Comparison of ENCODE assay signal across 11 cellular contexts in the genomic region with DNA sequence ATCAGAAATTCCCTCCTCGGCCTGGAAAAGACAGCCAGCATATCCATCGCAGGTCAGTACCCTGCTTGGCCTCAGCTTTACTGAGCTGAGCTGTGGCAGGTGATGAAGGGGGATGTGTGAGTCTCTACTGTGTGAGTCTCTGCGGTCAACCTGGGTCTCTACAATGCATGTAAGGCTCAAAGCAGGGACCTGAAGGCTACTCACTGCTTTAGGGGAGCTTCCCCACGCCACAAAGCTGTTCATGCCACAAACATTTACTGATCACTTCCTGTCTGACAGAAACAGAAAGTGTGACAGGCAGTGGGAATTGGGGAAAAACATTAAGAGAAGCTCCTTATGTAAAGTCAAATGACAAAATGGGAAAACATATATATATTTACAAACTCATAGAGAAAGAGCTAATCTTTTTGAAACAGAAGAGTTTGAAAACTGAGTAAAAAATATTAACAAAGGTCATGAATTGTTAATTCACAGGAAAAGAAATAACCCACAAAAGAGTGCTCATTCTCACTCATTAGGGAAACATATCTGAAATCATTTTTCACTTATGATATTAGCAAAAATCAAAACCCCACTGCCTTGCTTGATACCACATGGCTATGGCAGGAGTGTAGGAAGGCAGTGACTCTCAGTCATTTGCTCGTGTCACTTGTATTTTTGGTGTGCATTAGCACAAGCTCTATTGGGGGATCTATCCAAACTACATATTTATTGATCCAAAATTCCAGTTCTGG. TPM values are rescaled to one million over a fixed set of nuclear protein-coding genes. Genes with fewer than 3 reads are reported as not detected.
DNase-seq lines count a peak whose midpoint lies in the region; ATAC-seq and TF ChIP-seq lines count a peak whose summit lies in the region.
"Had no signal": no experiment of that assay in that cellular context is flagged by ENCODE, and none has a peak within 500 bp of the region (broad histone marks: within the 10 kb centered on the region; RNA-seq: fewer than 3 reads in every experiment).

No MANE protein-coding gene starts in this region.

- ATAC-seq in activated CD4-positive, alpha-beta T cell treated with anti-CD3 and anti-CD28 coated beads for 36 hours: peak; percentile 94
- peak; percentile 68 for ATAC-seq in HG02943 (IDR thresholded peaks at IDR 0.05; ENCODE audit: low read depth, unreplicated experiment)
- ATAC-seq in activated CD8-positive, alpha-beta memory T cell treated with anti-CD3 and anti-CD28 coated beads, Interleukin-2, amount 10 ng/mL, durations not matched to agents 7 days and 5 days: peak; percentile 94

- peaks cover 54% of the 10 kb centered on the region for H3K4me1 Mint-ChIP-seq in activated CD4-positive, alpha-beta T cell treated with anti-CD3 and anti-CD28 coated beads for 36 hours
- H3K4me1 Mint-ChIP-seq in activated CD8-positive, alpha-beta memory T cell treated with anti-CD3 and anti-CD28 coated beads, Interleukin-2, amount 10 ng/mL, durations not matched to agents 7 days and 5 days: peaks cover 49% of the 10 kb centered on the region

- POLR2A ChIA-PET in activated CD4-positive, alpha-beta T cell treated with anti-CD3 and anti-CD28 coated beads for 36 hours (lab: Charles Lee): interaction anchor here (0.6 to 0.7 kb wide), 3 partner anchors 8 to 98 kb away, joined by 3 to 4 read pairs (median 4); no protein-coding TSS in a partner anchor

- peak overlapping the region; percentile 7 for H3K4me3 Mint-ChIP-seq in activated CD4-positive, alpha-beta T cell treated with anti-CD3 and anti-CD28 coated beads for 36 hours
- peak overlapping the region; percentile 43 for H3K4me3 Mint-ChIP-seq in activated CD8-positive, alpha-beta memory T cell treated with anti-CD3 and anti-CD28 coated beads, Interleukin-2, amount 10 ng/mL, durations not matched to agents 7 days and 5 days

- no peak overlapping the region for H3K27ac ChIP-seq in colonic mucosa
- H3K27ac ChIP-seq in GM23248: no peak overlapping the region

- H3K27me3 Mint-ChIP-seq in activated CD4-positive, alpha-beta T cell treated with anti-CD3 and anti-CD28 coated beads for 36 hours: no peaks in the 10 kb centered on the region
- H3K27me3 Mint-ChIP-seq in activated CD8-positive, alpha-beta memory T cell treated with anti-CD3 and anti-CD28 coated beads, Interleukin-2, amount 10 ng/mL, durations not matched to agents 7 days and 5 days: no peaks in the 10 kb centered on the region

- in situ Hi-C loops in GM23248 (cut with MboI): no loop called here

- H3K9ac ChIP-seq in colonic mucosa (ENCODE audit: low read depth in 2 of 2, low read length in 2 of 2) (no peak overlapping the region), GM23248 (no peak overlapping the region)

- H3K4me1 ChIP-seq in colonic mucosa (no peaks in the 10 kb centered on the region), GM23248 (ENCODE audit: insufficient read depth) (peaks cover 11% of the 10 kb centered on the region)

- H3K27me3 ChIP-seq in colonic mucosa: no peaks in the 10 kb centered on the region
- no peaks in the 10 kb centered on the region for H3K27me3 ChIP-seq in GM23248 (replicated peaks; ENCODE audit: insufficient read depth)

- no peaks in the 10 kb centered on the region for H4K20me1 ChIP-seq in GM23248 (ENCODE audit: insufficient read depth)

- H3K36me3 ChIP-seq in colonic mucosa (peaks cover 3% of the 10 kb centered on the region), GM23248 (ENCODE audit: low read depth) (no peaks in the 10 kb centered on the region)

- intact Hi-C loops in activated CD4-positive, alpha-beta T cell treated with anti-CD3 and anti-CD28 coated beads for 36 hours (cut with DNase I, micrococcal nuclease): loop anchor here in 1 of 2 experiments (10.0 kb wide), 1 partner anchor 271 kb away; no protein-coding TSS in a partner anchor
- intact Hi-C loops in colonic mucosa (cut with DNase I): no loop called here

- H3F3A ChIP-seq in GM23248 (ENCODE audit: insufficient read depth): no peaks in the 10 kb centered on the region

- DNase-seq in activated CD4-positive, alpha-beta T cell treated with anti-CD3 and anti-CD28 coated beads for 36 hours: peak; percentile 60
- DNase-seq in activated CD4-positive, alpha-beta T cell treated with anti-CD3 and anti-CD28 coated beads, Interleukin-2, amount 50 U/mL, for 4 hours: no peak
- peak; percentile 78 for DNase-seq in activated CD8-positive, alpha-beta memory T cell treated with anti-CD3 and anti-CD28 coated beads, Interleukin-2, amount 10 ng/mL, durations not matched to agents 7 days and 5 days
- DNase-seq in stimulated activated CD8-positive, alpha-beta memory T cell treated with anti-CD3 and anti-CD28 coated beads, Interleukin-7, amount 100 ng/mL, for 48 hours (ENCODE audit: extremely low read depth in 1 of 2, low read depth in 1 of 2): peak; percentile 15 to 53
- DNase-seq in hypothalamus (lab: John Stamatoyannopoulos, UW) (no peak), colonic mucosa (no peak), GM23248 (no peak)
- DNase-seq: H7, trophoblast cell had no signal

- peak overlapping the region; percentile 78 for H3K27ac Mint-ChIP-seq in activated CD4-positive, alpha-beta T cell treated with anti-CD3 and anti-CD28 coated beads for 36 hours
- H3K27ac Mint-ChIP-seq in activated CD8-positive, alpha-beta memory T cell treated with anti-CD3 and anti-CD28 coated beads, Interleukin-2, amount 10 ng/mL, durations not matched to agents 7 days and 5 days: peak overlapping the region; percentile 83

- H3K9me3 ChIP-seq in colonic mucosa (no peaks in the 10 kb centered on the region), GM23248 (ENCODE audit: low read depth) (no peaks in the 10 kb centered on the region)

- H3K9me3 Mint-ChIP-seq in activated CD4-positive, alpha-beta T cell treated with anti-CD3 and anti-CD28 coated beads for 36 hours (ENCODE audit: low read depth): no peaks in the 10 kb centered on the region
- H3K9me3 Mint-ChIP-seq in activated CD8-positive, alpha-beta memory T cell treated with anti-CD3 and anti-CD28 coated beads, Interleukin-2, amount 10 ng/mL, durations not matched to agents 7 days and 5 days (ENCODE audit: low read depth): no peaks in the 10 kb centered on the region

- H3K4me3 ChIP-seq in colonic mucosa: no peak overlapping the region
- H3K4me3 ChIP-seq in GM23248: no peak overlapping the region

- peaks cover 14% of the 10 kb centered on the region; the same call in 1 of the 2 replicates for H3K79me2 ChIP-seq in GM23248 (ENCODE audit: insufficient read depth)

- no peak for TF ChIP-seq CTCF in colonic mucosa (IDR thresholded peaks at IDR 0.05)

- H3K4me2 ChIP-seq in GM23248 (ENCODE audit: unreplicated experiment): no peak overlapping the region

- no peaks in the 10 kb centered on the region for H3K9me2 ChIP-seq in GM23248 (ENCODE audit: insufficient read depth)

- WGBS in GM23248 (ENCODE audit: low coverage in 1 of 2, low lambda C conversion rate in 2 of 2, missing lambda C conversion rate in 2 of 2), 2 experiments: 63 to 67% methylated on average over 5 of the region's 5 CpGs

- H3K36me3 Mint-ChIP-seq in activated CD4-positive, alpha-beta T cell treated with anti-CD3 and anti-CD28 coated beads for 36 hours (ENCODE audit: low read depth): peaks cover 41% of the 10 kb centered on the region
- H3K36me3 Mint-ChIP-seq in activated CD8-positive, alpha-beta memory T cell treated with anti-CD3 and anti-CD28 coated beads, Interleukin-2, amount 10 ng/mL, durations not matched to agents 7 days and 5 days: peaks cover 60% of the 10 kb centered on the region

- CTCF ChIA-PET in activated CD4-positive, alpha-beta T cell treated with anti-CD3 and anti-CD28 coated beads for 36 hours (lab: Charles Lee): interaction anchor here (0.9 to 3.3 kb wide), 3 partner anchors 9 to 104 kb away, joined by 3 to 13 read pairs (median 5); no protein-coding TSS in a partner anchor
- CTCF ChIA-PET in activated CD8-positive, alpha-beta memory T cell treated with anti-CD3 and anti-CD28 coated beads, Interleukin-2, amount 10 ng/mL, durations not matched to agents 7 days and 5 days (lab: Charles Lee): interaction anchor here (0.6 to 1.9 kb wide), 6 partner anchors 40 to 124 kb away, joined by 3 to 4 read pairs (median 3); a partner anchor contains a TSS

- H2AFZ ChIP-seq in GM23248: no peak overlapping the region

RNA-seq across cellular contexts. Expression of a gene that starts 5.8 kb away (rescaled TPM):
- total RNA-seq in activated CD4-positive, alpha-beta T cell treated with anti-CD3 and anti-CD28 coated beads for 36 hours: 10 to 100 TPM; 33.3 to 34.1 TPM
- total RNA-seq in activated CD8-positive, alpha-beta memory T cell treated with anti-CD3 and anti-CD28 coated beads, Interleukin-2, amount 10 ng/mL, durations not matched to agents 7 days and 5 days: 10 to 100 TPM; 50.1 to 63.9 TPM
- total RNA-seq in colonic mucosa: 10 to 100 TPM; 14.9 to 20.9 TPM
- total RNA-seq in GM23248 (2014; rRNA removed; shearing (Covaris generic)): 7.2 and 18.8 TPM in 2 replicates
- polyA plus RNA-seq in GM23248 (2016; fragmentation: Nextera tagmentation; extraction: Ambion mirVana): 3.9 and 4.2 TPM in 2 replicates

RNA-seq across cellular contexts. Expression of a gene that starts 11.7 kb away (rescaled TPM):
- 10 to 100 TPM; 17.3 to 17.5 TPM for total RNA-seq in activated CD4-positive, alpha-beta T cell treated with anti-CD3 and anti-CD28 coated beads for 36 hours
- total RNA-seq in activated CD8-positive, alpha-beta memory T cell treated with anti-CD3 and anti-CD28 coated beads, Interleukin-2, amount 10 ng/mL, durations not matched to agents 7 days and 5 days: 10 to 100 TPM; 25.1 to 26.5 TPM
- 10 to 100 TPM; 17.8 to 27.8 TPM for total RNA-seq in colonic mucosa
- 9.1 and 15.0 TPM in 2 replicates for total RNA-seq in GM23248 (2014; rRNA removed; shearing (Covaris generic))
- 18.4 and 19.5 TPM in 2 replicates for polyA plus RNA-seq in GM23248 (2016; fragmentation: Nextera tagmentation; extraction: Ambion mirVana)

RNA-seq across cellular contexts. Expression of a gene that starts 44.0 kb away (rescaled TPM):
- total RNA-seq in activated CD4-positive, alpha-beta T cell treated with anti-CD3 and anti-CD28 coated beads for 36 hours: 10 to 100 TPM; 31.4 to 33.2 TPM
- 10 to 100 TPM; 47.6 to 64.7 TPM for total RNA-seq in activated CD8-positive, alpha-beta memory T cell treated with anti-CD3 and anti-CD28 coated beads, Interleukin-2, amount 10 ng/mL, durations not matched to agents 7 days and 5 days
- 10 to 100 TPM; 24.1 to 29.4 TPM for total RNA-seq in colonic mucosa
- total RNA-seq in GM23248 (2014; rRNA removed; shearing (Covaris generic)): 7.7 and 8.9 TPM in 2 replicates
- polyA plus RNA-seq in GM23248 (2016; fragmentation: Nextera tagmentation; extraction: Ambion mirVana): 5.5 and 6.7 TPM in 2 replicates

RNA-seq across cellular contexts. Expression of a gene that starts 54.0 kb away (rescaled TPM):
- total RNA-seq in activated CD4-positive, alpha-beta T cell treated with anti-CD3 and anti-CD28 coated beads for 36 hours: not detected
- not detected for total RNA-seq in activated CD8-positive, alpha-beta memory T cell treated with anti-CD3 and anti-CD28 coated beads, Interleukin-2, amount 10 ng/mL, durations not matched to agents 7 days and 5 days
- total RNA-seq in colonic mucosa: not detected
- total RNA-seq in GM23248 (2014; rRNA removed; shearing (Covaris generic)): 0.11 TPM in 1 of 2 replicates, not detected in the other
- polyA plus RNA-seq in GM23248 (2016; fragmentation: Nextera tagmentation; extraction: Ambion mirVana): not detected in 2 replicates
- total RNA-seq: glomerular endothelial cell, H7 had no signal

Comparison
In these comparisons a context has a peak if more than half of its experiments do, and no peak if none do; other contexts are left out.
1. DNase-seq: peak in activated CD4-positive, alpha-beta T cell treated with anti-CD3 and anti-CD28 coated beads for 36 hours (single experiment), activated CD8-positive, alpha-beta memory T cell treated with anti-CD3 and anti-CD28 coated beads, Interleukin-2, amount 10 ng/mL, durations not matched to agents 7 days and 5 days (single experiment) and stimulated activated CD8-positive, alpha-beta memory T cell treated with anti-CD3 and anti-CD28 coated beads, Interleukin-7, amount 100 ng/mL, for 48 hours (2 of 2); none in activated CD4-positive, alpha-beta T cell treated with anti-CD3 and anti-CD28 coated beads, Interleukin-2, amount 50 U/mL, for 4 hours (0 of 2), hypothalamus (0 of 51), colonic mucosa (single experiment) and GM23248 (single experiment).
2. Peak in every context shown above with its lines, with median percentiles within 50 percentile points of each other: ATAC-seq.